In genomic region chr10:115953203-115953602, GRCh38 we compare ENCODE assay signal across 1 cellular context.
TF ChIP-seq lines count a peak whose summit lies in the region.

No MANE protein-coding gene starts in this region.

TF ChIP-seq in HepG2, 621 proteins besides CTCF, POLR2A, EP300 and RAD21 (continued from another document):
- TF ChIP-seq SNAPC4 (CRISPR knock-in tag; IDR thresholded peaks at IDR 0.05) = no peak
TF ChIP-seq in HepG2: peak in this region for 0.
